In genomic region chr11:9757809-9758675, GRCh38 we compare ENCODE assay signal across 1 cellular context.
TF ChIP-seq lines count a peak whose summit lies in the region.

No MANE protein-coding gene starts in this region.

TF ChIP-seq in GM12878, 131 proteins besides CTCF, POLR2A, EP300 and RAD21 (continued from another document):
- TF ChIP-seq, protein P1, sequence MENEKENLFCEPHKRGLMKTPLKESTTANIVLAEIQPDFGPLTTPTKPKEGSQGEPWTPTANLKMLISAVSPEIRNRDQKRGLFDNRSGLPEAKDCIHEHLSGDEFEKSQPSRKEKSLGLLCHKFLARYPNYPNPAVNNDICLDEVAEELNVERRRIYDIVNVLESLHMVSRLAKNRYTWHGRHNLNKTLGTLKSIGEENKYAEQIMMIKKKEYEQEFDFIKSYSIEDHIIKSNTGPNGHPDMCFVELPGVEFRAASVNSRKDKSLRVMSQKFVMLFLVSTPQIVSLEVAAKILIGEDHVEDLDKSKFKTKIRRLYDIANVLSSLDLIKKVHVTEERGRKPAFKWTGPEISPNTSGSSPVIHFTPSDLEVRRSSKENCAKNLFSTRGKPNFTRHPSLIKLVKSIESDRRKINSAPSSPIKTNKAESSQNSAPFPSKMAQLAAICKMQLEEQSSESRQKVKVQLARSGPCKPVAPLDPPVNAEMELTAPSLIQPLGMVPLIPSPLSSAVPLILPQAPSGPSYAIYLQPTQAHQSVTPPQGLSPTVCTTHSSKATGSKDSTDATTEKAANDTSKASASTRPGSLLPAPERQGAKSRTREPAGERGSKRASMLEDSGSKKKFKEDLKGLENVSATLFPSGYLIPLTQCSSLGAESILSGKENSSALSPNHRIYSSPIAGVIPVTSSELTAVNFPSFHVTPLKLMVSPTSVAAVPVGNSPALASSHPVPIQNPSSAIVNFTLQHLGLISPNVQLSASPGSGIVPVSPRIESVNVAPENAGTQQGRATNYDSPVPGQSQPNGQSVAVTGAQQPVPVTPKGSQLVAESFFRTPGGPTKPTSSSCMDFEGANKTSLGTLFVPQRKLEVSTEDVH (IDR thresholded peaks at IDR 0.05; ENCODE audit: low read depth, partially characterized antibody) = no peak
